In the genomic region with DNA sequence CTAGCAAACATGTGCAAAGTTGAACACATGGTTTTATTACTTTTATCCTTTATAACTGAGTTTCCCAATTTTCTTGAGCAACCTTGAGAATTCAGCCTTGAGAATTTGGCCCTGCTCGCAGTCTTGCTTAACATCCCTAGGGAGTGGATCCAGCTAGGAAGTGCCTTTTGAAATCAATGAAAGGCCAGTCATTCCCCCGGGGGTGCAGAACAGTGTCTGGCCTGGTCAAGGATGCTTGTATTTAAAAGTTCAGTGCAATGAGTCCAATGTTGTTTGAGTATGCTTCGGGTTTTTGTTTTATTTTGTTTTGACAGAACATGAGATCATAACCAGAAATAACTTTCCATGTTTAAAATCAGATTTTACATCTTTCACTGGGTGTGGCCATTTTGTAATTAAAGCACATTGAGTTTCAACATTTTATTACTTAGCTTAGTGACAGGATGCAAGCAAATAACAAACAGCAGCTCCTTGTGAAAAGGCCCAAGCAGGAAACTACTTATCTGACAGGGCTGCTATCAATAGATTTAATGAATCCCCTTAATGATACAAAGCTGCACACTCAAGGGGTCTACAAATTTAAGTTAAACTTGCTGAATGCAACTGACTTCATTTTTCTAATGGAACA, we compare ENCODE assay signal across 1 cellular context.
TF ChIP-seq lines count a peak whose summit lies in the region.

No MANE protein-coding gene starts in this region.

TF ChIP-seq in SK-N-SH, 30 proteins besides CTCF, POLR2A, EP300 and RAD21 (continued from another document):
- TF ChIP-seq IRF3 (IDR thresholded peaks at IDR 0.05; ENCODE audit: low read depth, low read length) = no peak
- TF ChIP-seq NFIC (IDR thresholded peaks at IDR 0.05; ENCODE audit: borderline replicate concordance) = no peak
- TF ChIP-seq, protein P1, sequence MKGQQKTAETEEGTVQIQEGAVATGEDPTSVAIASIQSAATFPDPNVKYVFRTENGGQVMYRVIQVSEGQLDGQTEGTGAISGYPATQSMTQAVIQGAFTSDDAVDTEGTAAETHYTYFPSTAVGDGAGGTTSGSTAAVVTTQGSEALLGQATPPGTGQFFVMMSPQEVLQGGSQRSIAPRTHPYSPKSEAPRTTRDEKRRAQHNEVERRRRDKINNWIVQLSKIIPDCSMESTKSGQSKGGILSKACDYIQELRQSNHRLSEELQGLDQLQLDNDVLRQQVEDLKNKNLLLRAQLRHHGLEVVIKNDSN (IDR thresholded peaks at IDR 0.05; ENCODE audit: borderline replicate concordance, low read depth) = no peak
- TF ChIP-seq USF2 (IDR thresholded peaks at IDR 0.05; ENCODE audit: borderline replicate concordance, low read depth, low read length) = no peak
